ENCODE assay signal across 15 cellular contexts in genomic region chr12:93358058-93358457, GRCh38. TPM values are rescaled to one million over a fixed set of nuclear protein-coding genes. Genes with fewer than 3 reads are reported as not detected.
DNase-seq lines count a peak whose midpoint lies in the region; ATAC-seq, FAIRE-seq and TF ChIP-seq lines count a peak whose summit lies in the region.
"Had no signal": no experiment of that assay in that cellular context is flagged by ENCODE, and none has a peak within 500 bp of the region (broad histone marks: within the 10 kb centered on the region; RNA-seq: fewer than 3 reads in every experiment).

No MANE protein-coding gene starts in this region.

- H3K36me3 Mint-ChIP-seq in WTC11 = no peaks in the 10 kb centered on the region

- peak; percentile 71 for FAIRE-seq in GM18507 (lab: Jason Lieb, UNC)

- TF ChIP-seq CTCF in WTC11 (IDR thresholded peaks at IDR 0.05) = no peak

- peak; percentile 91 for ATAC-seq in GM19463 (IDR thresholded peaks at IDR 0.05; ENCODE audit: unreplicated experiment)
- ATAC-seq in HG02759 (IDR thresholded peaks at IDR 0.05; ENCODE audit: unreplicated experiment) = peak; percentile 85
- peak; percentile 86 for ATAC-seq in HG03432 (IDR thresholded peaks at IDR 0.05; ENCODE audit: unreplicated experiment)
- no peak for ATAC-seq in WTC11
- ATAC-seq: left lung had no signal

- H3K4me1 Mint-ChIP-seq in WTC11 = peaks cover 4% of the 10 kb centered on the region; the same call in 1 of the 2 replicates

- POLR2A ChIA-PET in WTC11 (lab: Charles Lee) = no interaction called here

- CTCF ChIA-PET in WTC11 (lab: Charles Lee) = no interaction called here

- DNase-seq in GM18507 (ENCODE audit: extremely low spot score, insufficient read length, low read depth) = no peak
- DNase-seq in NCI-H1436 (lab: John Stamatoyannopoulos, UW) = no peak
- no peak for DNase-seq in GM03348 (ENCODE audit: low spot score)
- no peak for DNase-seq in WTC11 (ENCODE audit: low spot score)
- no peak for DNase-seq in dermis blood vessel endothelial cell
- DNase-seq: ACHN; hypothalamus; left lung; NCI-H1105 treated with DMSO at 0.1 percent for 48 hours; NCI-H446; stimulated activated CD4-positive, alpha-beta T cell treated with anti-CD3 and anti-CD28 coated beads, Interleukin-15, amount 100 ng/mL, for 24 hours; SW 1271 had no signal

- H3K27me3 Mint-ChIP-seq in WTC11 (ENCODE audit: low read depth) = no peaks in the 10 kb centered on the region

- no peak overlapping the region for H3K27ac Mint-ChIP-seq in WTC11

- H3K4me3 Mint-ChIP-seq in WTC11 = no peak overlapping the region

- H3K9me3 Mint-ChIP-seq in WTC11 = no peaks in the 10 kb centered on the region

TF ChIP-seq in WTC11, 78 proteins besides CTCF, POLR2A, EP300 and RAD21:
- TF ChIP-seq RELA (CRISPR knock-in tag; IDR thresholded peaks at IDR 0.05; ENCODE audit: borderline replicate concordance) (no peak), MYBL2 (CRISPR knock-in tag; IDR thresholded peaks at IDR 0.05) (no peak)

RNA-seq across cellular contexts. Expression of gene NUDT4, which starts 19.7 kb away (rescaled TPM):
- total RNA-seq in WTC11 (2021) (51.3 to 56.9 TPM (median 56.5 TPM) in 3 replicates), dermis blood vessel endothelial cell (154 and 162 TPM in 2 replicates)
